ENCODE assay signal across 17 cellular contexts in genomic region chr1:16189003-16189402, GRCh38. TPM values are rescaled to one million over a fixed set of nuclear protein-coding genes. Genes with fewer than 3 reads are reported as not detected.
DNase-seq lines count a peak whose midpoint lies in the region; ATAC-seq and TF ChIP-seq lines count a peak whose summit lies in the region.
"Had no signal": no experiment of that assay in that cellular context is flagged by ENCODE, and none has a peak within 500 bp of the region (broad histone marks: within the 10 kb centered on the region; RNA-seq: fewer than 3 reads in every experiment).

No MANE protein-coding gene starts in this region.

- in situ Hi-C loops in GM23248 (cut with MboI): loop anchor here (5.0 kb wide), 1 partner anchor 112 kb away; no protein-coding TSS in a partner anchor

- intact Hi-C loops in psoas muscle (cut with DNase I) (loop anchor here in 1 of 2 donors (2.0 kb wide), 1 partner anchor 56 kb away; no protein-coding TSS in a partner anchor), body of pancreas (cut with DNase I) (no loop called here)

- no peaks in the 10 kb centered on the region for H3K9me3 ChIP-seq in GM23248 (ENCODE audit: low read depth)
- no peaks in the 10 kb centered on the region for H3K9me3 ChIP-seq in psoas muscle
- H3K9me3 ChIP-seq in body of pancreas: no peaks in the 10 kb centered on the region
- H3K9me3 ChIP-seq: right lobe of liver had no signal

- peak in 3 of 4 donors; percentile 22 to 57 (median 32) for ATAC-seq in psoas muscle
- ATAC-seq in HG02938 (IDR thresholded peaks at IDR 0.05; ENCODE audit: unreplicated experiment): no peak
- ATAC-seq in GM19397 (IDR thresholded peaks at IDR 0.05; ENCODE audit: unreplicated experiment): no peak
- no peak for ATAC-seq in body of pancreas
- ATAC-seq: activated CD8-positive, alpha-beta memory T cell treated with anti-CD3 and anti-CD28 coated beads, Interleukin-2, amount 10 ng/mL, durations not matched to agents 7 days and 5 days; natural killer cell had no signal

- peak; percentile 61 for DNase-seq in GM23248
- DNase-seq in RPMI7951 (ENCODE audit: low read depth): peak; percentile 93
- peak; percentile 54 for DNase-seq in fibroblast of the aortic adventitia (ENCODE audit: low read depth)
- DNase-seq in psoas muscle: peak in 1 of 2 donors; percentile 67
- DNase-seq in NCI-H748 treated with DMSO at 0.1 percent for 48 hours (lab: John Stamatoyannopoulos, UW): no peak
- DNase-seq in body of pancreas: no peak
- DNase-seq: activated CD8-positive, alpha-beta memory T cell treated with anti-CD3 and anti-CD28 coated beads, Interleukin-2, amount 10 ng/mL, durations not matched to agents 7 days and 5 days; activated naive CD4-positive, alpha-beta T cell treated with anti-CD3 and anti-CD28 coated beads, Interleukin-2, amount 10 ng/mL, durations not matched to agents 7 days and 5 days; GDM1; natural killer cell; NCI-H187 treated with DMSO at 0.1 percent for 48 hours; NCI-H774; right lobe of liver had no signal

- no peaks in the 10 kb centered on the region for H4K20me1 ChIP-seq in GM23248 (ENCODE audit: insufficient read depth)

- TF ChIP-seq CTCF in fibroblast of the aortic adventitia (IDR thresholded peaks at IDR 0.05; ENCODE audit: insufficient read depth, low read length) (no peak), psoas muscle (IDR thresholded peaks at IDR 0.05) (no peak), body of pancreas (IDR thresholded peaks at IDR 0.05) (no peak)

- H3K4me2 ChIP-seq in GM23248 (ENCODE audit: unreplicated experiment): peak overlapping the region; percentile 30
- H3K4me2 ChIP-seq: KMS-11 had no signal

- peak overlapping the region; percentile 13; the same call in 1 of the 2 replicates for H2AFZ ChIP-seq in GM23248

- no peak for TF ChIP-seq POLR2A in body of pancreas (IDR thresholded peaks at IDR 0.05)

- no peaks in the 10 kb centered on the region for H3K79me2 ChIP-seq in GM23248 (ENCODE audit: insufficient read depth)

- WGBS in GM23248 (ENCODE audit: low coverage in 1 of 2, low lambda C conversion rate in 2 of 2, missing lambda C conversion rate in 2 of 2), 2 experiments: 13% methylated on average over 6 of the region's 6 CpGs
- WGBS in psoas muscle, 3 donors: 15 to 31% (median 16%) methylated on average over 6 of the region's 6 CpGs
- 46 to 47% methylated on average over 6 of the region's 6 CpGs for WGBS in body of pancreas, 2 donors

- no peaks in the 10 kb centered on the region for H3K9me2 ChIP-seq in GM23248 (ENCODE audit: insufficient read depth)

- H3K9ac ChIP-seq in GM23248: no peak overlapping the region
- H3K9ac ChIP-seq: KMS-11 had no signal

- H3K4me1 ChIP-seq in GM23248 (ENCODE audit: insufficient read depth): peaks cover 15% of the 10 kb centered on the region
- H3K4me1 ChIP-seq in psoas muscle: no peaks in the 10 kb centered on the region
- peaks cover 8% of the 10 kb centered on the region for H3K4me1 ChIP-seq in body of pancreas

- H3K36me3 ChIP-seq in GM23248 (ENCODE audit: low read depth) (no peaks in the 10 kb centered on the region), psoas muscle (ENCODE audit: insufficient read depth in 1 of 2, low read depth in 1 of 2) (no peaks in the 10 kb centered on the region), body of pancreas (replicated peaks in 1 of 2; ENCODE audit: insufficient read depth in 1 of 2, low read depth in 2 of 2) (no peaks in the 10 kb centered on the region)
- H3K36me3 ChIP-seq: right lobe of liver had no signal

- H3K27me3 ChIP-seq in GM23248 (replicated peaks; ENCODE audit: insufficient read depth) (no peaks in the 10 kb centered on the region), psoas muscle (ENCODE audit: insufficient read depth in 3 of 3, low read length in 2 of 3) (peaks cover 0 to 10% (median 9%) of the 10 kb centered on the region in 3 donors), body of pancreas (no peaks in the 10 kb centered on the region)
- H3K27me3 ChIP-seq: right lobe of liver had no signal

- no peak overlapping the region for H3K4me3 ChIP-seq in GM23248
- H3K4me3 ChIP-seq in fibroblast of the aortic adventitia (ENCODE audit: low read depth, low read length): no peak overlapping the region
- no peak overlapping the region for H3K4me3 ChIP-seq in psoas muscle
- no peak overlapping the region for H3K4me3 ChIP-seq in body of pancreas
- H3K4me3 ChIP-seq: right lobe of liver, SK-N-MC had no signal

- no peak overlapping the region for H3K27ac ChIP-seq in GM23248
- no peak overlapping the region for H3K27ac ChIP-seq in psoas muscle
- H3K27ac ChIP-seq in body of pancreas: no peak overlapping the region
- H3K27ac ChIP-seq: KMS-11, SK-N-MC had no signal

- H3F3A ChIP-seq in GM23248 (ENCODE audit: insufficient read depth): peaks cover 9% of the 10 kb centered on the region; the same call in 1 of the 2 replicates

RNA-seq across cellular contexts. Expression of gene ARHGEF19, which starts 23.4 kb away (rescaled TPM):
- 8.6 and 12.1 TPM in 2 replicates for total RNA-seq in GM23248 (2014; rRNA removed; shearing (Covaris generic))
- polyA plus RNA-seq in GM23248 (2016; fragmentation: Nextera tagmentation; extraction: Ambion mirVana) (13.3 and 14.2 TPM in 2 replicates), psoas muscle (1 to 10 TPM in 2 of 3 donors, under 1 TPM in 1; 0.99 to 2.4 (median 1.3) TPM)
- total RNA-seq in RPMI7951 (2014; rRNA removed; shearing (Covaris generic)): 8.3 and 10.7 TPM in 2 replicates
- total RNA-seq in fibroblast of the aortic adventitia (ENCODE audit: low replicate concordance) (2.8 and 12.1 TPM in 2 replicates), psoas muscle (1 to 10 TPM; 1.1 to 1.8 (median 1.3) TPM), body of pancreas (10 to 100 TPM; 15.3 to 31.3 TPM)

RNA-seq across cellular contexts. Expression of gene EPHA2, which starts 33.1 kb away (rescaled TPM):
- 20.4 and 21.7 TPM in 2 replicates for total RNA-seq in GM23248 (2014; rRNA removed; shearing (Covaris generic))
- polyA plus RNA-seq in GM23248 (2016; fragmentation: Nextera tagmentation; extraction: Ambion mirVana) (8.0 and 8.8 TPM in 2 replicates), psoas muscle (1 to 10 TPM; 1.3 to 8.0 (median 1.5) TPM)
- total RNA-seq in RPMI7951 (2014; rRNA removed; shearing (Covaris generic)): 47.1 and 53.4 TPM in 2 replicates
- total RNA-seq in fibroblast of the aortic adventitia (ENCODE audit: low replicate concordance) (7.8 and 7.9 TPM in 2 replicates), psoas muscle (1 to 10 TPM; 3.0 to 7.0 (median 3.5) TPM), body of pancreas (10 to 100 TPM; 19.5 to 26.7 TPM)
- total RNA-seq: activated CD8-positive, alpha-beta memory T cell treated with anti-CD3 and anti-CD28 coated beads, Interleukin-2, amount 10 ng/mL, durations not matched to agents 7 days and 5 days had no signal

RNA-seq across cellular contexts. Expression of gene CPLANE2, which starts 48.0 kb away (rescaled TPM):
- total RNA-seq in GM23248 (2014; rRNA removed; shearing (Covaris generic)): 9.7 and 16.5 TPM in 2 replicates
- 2.6 and 3.5 TPM in 2 replicates for polyA plus RNA-seq in GM23248 (2016; fragmentation: Nextera tagmentation; extraction: Ambion mirVana)
- 2.4 and 6.5 TPM in 2 replicates for total RNA-seq in RPMI7951 (2014; rRNA removed; shearing (Covaris generic))
- 6.7 and 7.5 TPM in 2 replicates for total RNA-seq in fibroblast of the aortic adventitia (ENCODE audit: low replicate concordance)
- total RNA-seq in psoas muscle: 1 to 10 TPM; 1.0 to 5.1 (median 4.6) TPM
- polyA plus RNA-seq in psoas muscle: 1 to 10 TPM; 1.4 to 7.4 (median 4.0) TPM
- 1 to 10 TPM; 3.6 TPM for total RNA-seq in body of pancreas

Comparison
In these comparisons a context has a peak if more than half of its experiments do, and no peak if none do; other contexts are left out.
1. DNase-seq: peak in GM23248 (single experiment), RPMI7951 (single experiment) and fibroblast of the aortic adventitia (single experiment); none in NCI-H748 treated with DMSO at 0.1 percent for 48 hours (single experiment) and body of pancreas (0 of 4).
2. ATAC-seq: peak in psoas muscle (3 of 4); none in HG02938 (single experiment), GM19397 (single experiment) and body of pancreas (single experiment).